15 cellular contexts compared by ENCODE assay signal in the genomic region with DNA sequence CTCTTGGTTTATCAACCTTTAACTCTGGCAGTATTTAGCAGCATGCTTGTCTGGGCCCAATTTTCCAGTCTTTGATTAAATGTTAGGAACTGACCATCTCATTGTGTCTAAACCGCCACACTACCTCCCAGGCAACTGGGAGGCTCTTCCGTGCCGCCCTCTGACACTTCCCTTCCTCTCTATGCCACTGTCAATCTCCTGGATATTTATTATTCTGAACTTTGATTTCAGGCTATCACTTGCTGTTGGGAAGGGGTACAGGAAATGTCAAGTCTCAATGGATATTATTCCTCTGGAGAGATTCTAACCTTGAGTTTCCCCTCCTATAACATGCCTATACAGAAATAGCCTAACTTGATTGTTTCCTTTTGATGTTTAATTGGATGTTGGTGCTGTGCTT.
A peak's percentile ranks its signal among the peaks of the same experiment; 100 is the strongest.
DNase-seq lines count a peak whose midpoint lies in the region; ATAC-seq and TF ChIP-seq lines count a peak whose summit lies in the region.
"Had no signal": no experiment of that assay in that cellular context is flagged by ENCODE, and none has a peak within 500 bp of the region (broad histone marks: within the 10 kb centered on the region; RNA-seq: fewer than 3 reads in every experiment).

No MANE protein-coding gene starts in this region.

- H3K27ac ChIP-seq in PC-3 (ENCODE audit: low read length) (peak overlapping the region; percentile 96), brain microvascular endothelial cell (peak overlapping the region; percentile 84), mesenchymal stem cell (ENCODE audit: low read length, poor library complexity, severe bottlenecking) (peak overlapping the region; percentile 85), thyroid gland (peak overlapping the region in 2 of 3 donors; percentile 92 to 94), sigmoid colon (no peak overlapping the region)

- no peaks in the 10 kb centered on the region for H3K9me2 ChIP-seq in PC-3 (replicated peaks; ENCODE audit: low read length)

- intact Hi-C loops in PC-3 (cut with micrococcal nuclease), result loop anchor here (1.0 to 10.0 kb wide), 4 partner anchors 110 to 357 kb away; no protein-coding TSS in a partner anchor
- intact Hi-C loops in thyroid gland (cut with DNase I), result no loop called here
- intact Hi-C loops in posterior vena cava (cut with DNase I), result loop anchor here in 1 of 2 donors (5.0 kb wide), 1 partner anchor 1480 kb away; no protein-coding TSS in a partner anchor
- intact Hi-C loops in sigmoid colon (cut with DNase I), result loop anchor here (5.0 to 10.0 kb wide), 4 partner anchors 135 to 280 kb away; no protein-coding TSS in a partner anchor

- H4K8ac ChIP-seq in mesenchymal stem cell (ENCODE audit: low read length), result no peak overlapping the region

- peak overlapping the region; percentile 74 to 77 for H3K18ac ChIP-seq in mesenchymal stem cell (ENCODE audit: low read depth in 1 of 2, low read length in 2 of 2)

- H2BK120ac ChIP-seq in mesenchymal stem cell (ENCODE audit: low read depth, low read length), result peak overlapping the region; percentile 86

- H3K14ac ChIP-seq in mesenchymal stem cell (ENCODE audit: low read length in 2 of 2), result no peak overlapping the region

- no peak overlapping the region for H3K23ac ChIP-seq in mesenchymal stem cell (ENCODE audit: low read length in 2 of 2)

- H2AFZ ChIP-seq in PC-3 (ENCODE audit: low read length) (no peak overlapping the region), mesenchymal stem cell (ENCODE audit: low read depth, low read length) (no peak overlapping the region)

- TF ChIP-seq EP300 in sigmoid colon (IDR thresholded peaks at IDR 0.05), result no peak

- DNase-seq in PC-3 (no peak), brain microvascular endothelial cell (no peak), mesenchymal stem cell (no peak), thyroid gland (no peak), posterior vena cava (ENCODE audit: low spot score) (no peak), sigmoid colon (no peak)
- DNase-seq: Caco-2; DMS153; H7; NCI-H1105 treated with DMSO at 0.1 percent for 48 hours; NCI-H1694 treated with DMSO at 0.1 percent for 48 hours; NCI-H446; NK-92 treated with Interleukin-12 subunit alpha and Interleukin-12 subunit beta, amount 100 ng/mL, for 24 hours; RPMI8226 had no signal

- H3K9ac ChIP-seq in PC-3 (ENCODE audit: low read length) (peak overlapping the region; percentile 89), mesenchymal stem cell (ENCODE audit: low read length) (peak overlapping the region; percentile 34)

- 80% methylated on average over 1 of the region's 3 CpGs for WGBS in mesenchymal stem cell
- WGBS in thyroid gland, 2 donors, result 90 to 96% methylated on average over 3 of the region's 3 CpGs
- whole genome bisulfite sequencing in sigmoid colon, 2 donors, result 89 to 91% methylated on average over 3 of the region's 3 CpGs

- TSS peak; percentile 56 for BruUV-seq in PC-3 (replicated peaks; lab: Mats Ljungman, UMichigan)

- no peaks in the 10 kb centered on the region for H3K36me3 ChIP-seq in PC-3 (ENCODE audit: low read depth, low read length)
- H3K36me3 ChIP-seq in brain microvascular endothelial cell (replicated peaks), result no peaks in the 10 kb centered on the region
- H3K36me3 ChIP-seq in mesenchymal stem cell (ENCODE audit: control insufficient read depth in 1 of 2, insufficient read depth in 2 of 2, low read depth in 1 of 2, low read length in 2 of 2), result peaks cover 0 to 11% of the 10 kb centered on the region in 2 experiments
- H3K36me3 ChIP-seq in thyroid gland, result no peaks in the 10 kb centered on the region
- H3K36me3 ChIP-seq in sigmoid colon, result no peaks in the 10 kb centered on the region

- H2BK12ac ChIP-seq in mesenchymal stem cell (ENCODE audit: low read length in 2 of 2), result peak overlapping the region; percentile 74 to 80

- no peak overlapping the region for H3K4me3 ChIP-seq in PC-3 (ENCODE audit: low read length)
- no peak overlapping the region for H3K4me3 ChIP-seq in brain microvascular endothelial cell (ENCODE audit: low read depth, low read length)
- no peak overlapping the region for H3K4me3 ChIP-seq in mesenchymal stem cell (ENCODE audit: insufficient read depth in 1 of 2, low read depth in 1 of 2, low read length in 2 of 2)
- no peak overlapping the region for H3K4me3 ChIP-seq in thyroid gland (replicated peaks in 1 of 3)
- no peak overlapping the region for H3K4me3 ChIP-seq in sigmoid colon

- no peaks in the 10 kb centered on the region for H3K79me2 ChIP-seq in PC-3 (ENCODE audit: low read length)

- H2BK15ac ChIP-seq in mesenchymal stem cell (ENCODE audit: low read depth, poor library complexity, severe bottlenecking), result peak overlapping the region; percentile 50

- H3F3A ChIP-seq in PC-3 (ENCODE audit: low read length, unreplicated experiment), result peaks cover 51% of the 10 kb centered on the region

- H4K20me1 ChIP-seq in PC-3 (ENCODE audit: low read length), result no peaks in the 10 kb centered on the region

- H2AK5ac ChIP-seq in mesenchymal stem cell (ENCODE audit: low read length, severe bottlenecking), result no peak overlapping the region

- no peaks in the 10 kb centered on the region for H3K27me3 ChIP-seq in PC-3 (ENCODE audit: low read length)
- H3K27me3 ChIP-seq in brain microvascular endothelial cell (replicated peaks), result no peaks in the 10 kb centered on the region
- H3K27me3 ChIP-seq in mesenchymal stem cell (ENCODE audit: control insufficient read depth in 1 of 2, insufficient read depth in 1 of 2, low read length in 2 of 2), result no peaks in the 10 kb centered on the region
- H3K27me3 ChIP-seq in thyroid gland, result no peaks in the 10 kb centered on the region
- no peaks in the 10 kb centered on the region for H3K27me3 ChIP-seq in sigmoid colon

- in situ Hi-C loops in brain microvascular endothelial cell (cut with HindIII; ENCODE audit: low pct_ligation_motif_present, low sequenced_read_pairs), result no loop called here

- H3K4ac ChIP-seq in mesenchymal stem cell (ENCODE audit: low read depth in 1 of 2, low read length in 2 of 2), result peak overlapping the region in 1 of 2 experiments; percentile 65

- H3K4me2 ChIP-seq in PC-3 (ENCODE audit: low read length) (peak overlapping the region; percentile 37), mesenchymal stem cell (ENCODE audit: low read length, poor library complexity, severe bottlenecking) (no peak overlapping the region)

- POLR2A ChIA-PET in PC-3 (lab: Charles Lee; ENCODE audit: unreplicated experiment), result interaction anchor here (0.6 to 1.2 kb wide), 6 partner anchors 72 to 163 kb away, joined by 3 to 8 read pairs (median 6); no protein-coding TSS in a partner anchor

- ATAC-seq in PC-3 (no peak), GM21447 (IDR thresholded peaks at IDR 0.05; ENCODE audit: unreplicated experiment) (no peak)

- no peaks in the 10 kb centered on the region for H3K79me1 ChIP-seq in mesenchymal stem cell (replicated peaks; ENCODE audit: low read length, poor library complexity, severe bottlenecking)

- CTCF ChIA-PET in PC-3 (lab: Charles Lee), result interaction anchor here (0.5 to 3.9 kb wide), 7 partner anchors 82 to 275 kb away, joined by 3 to 20 read pairs (median 5); no protein-coding TSS in a partner anchor

- H2BK5ac ChIP-seq in mesenchymal stem cell (ENCODE audit: low read depth, low read length, poor library complexity, severe bottlenecking), result peak overlapping the region; percentile 71

- no peak for TF ChIP-seq POLR2A in thyroid gland (IDR thresholded peaks at IDR 0.05)
- no peak for TF ChIP-seq POLR2A in sigmoid colon (IDR thresholded peaks at IDR 0.05)

- H3K4me1 ChIP-seq in PC-3 (ENCODE audit: insufficient read depth, low read length) (peaks cover 72% of the 10 kb centered on the region), mesenchymal stem cell (ENCODE audit: control insufficient read depth, insufficient read depth, low read depth, low read length) (peaks cover 25% of the 10 kb centered on the region), thyroid gland (peaks cover 74 to 92% of the 10 kb centered on the region in 2 donors), sigmoid colon (peaks cover 0 to 44% (median 42%) of the 10 kb centered on the region in 4 donors)

- no peak overlapping the region for H4K91ac ChIP-seq in mesenchymal stem cell (ENCODE audit: low read length)

- TF ChIP-seq CTCF in PC-3 (conservative IDR thresholded peaks at IDR 0.05; ENCODE audit: low read depth, low read length), result no peak
- no peak for TF ChIP-seq CTCF in brain microvascular endothelial cell (IDR thresholded peaks at IDR 0.05; ENCODE audit: low read depth, low read length, missing control alignments)
- TF ChIP-seq CTCF in thyroid gland (IDR thresholded peaks at IDR 0.05), result no peak
- no peak for TF ChIP-seq CTCF in sigmoid colon (IDR thresholded peaks at IDR 0.05)

- H3K9me3 ChIP-seq in PC-3 (ENCODE audit: low read length) (no peaks in the 10 kb centered on the region), mesenchymal stem cell (ENCODE audit: control insufficient read depth, low read length) (no peaks in the 10 kb centered on the region), thyroid gland (no peaks in the 10 kb centered on the region), sigmoid colon (no peaks in the 10 kb centered on the region)
- H3K9me3 ChIP-seq: Caco-2 had no signal

Comparison
In these comparisons a context has a peak if more than half of its experiments do, and no peak if none do; other contexts are left out.
1. H3K27ac ChIP-seq: peak in PC-3 (single experiment), brain microvascular endothelial cell (single experiment), mesenchymal stem cell (single experiment) and thyroid gland (2 of 3); none in sigmoid colon (0 of 4).